In genomic region chr1:22238356-22239224, GRCh38 we compare ENCODE assay signal across 26 cellular contexts.
DNase-seq lines count a peak whose midpoint lies in the region; ATAC-seq, FAIRE-seq and TF ChIP-seq lines count a peak whose summit lies in the region.
"Had no signal": no experiment of that assay in that cellular context is flagged by ENCODE, and none has a peak within 500 bp of the region (broad histone marks: within the 10 kb centered on the region; RNA-seq: fewer than 3 reads in every experiment).

No MANE protein-coding gene starts in this region.

- TF ChIP-seq RAD21 in K562 (CRISPR knock-in tag; conservative IDR thresholded peaks at IDR 0.05 in 1 of 2, IDR thresholded peaks at IDR 0.05 in 1 of 2): no peak

- in situ Hi-C loops in K562 (cut with MboI): no loop called here

- POLR2A ChIA-PET in K562 (lab: Yijun Ruan, JAX): no interaction called here

- H3K9me1 ChIP-seq in K562 (ENCODE audit: control insufficient read depth, insufficient read depth, low read length): peaks cover 3% of the 10 kb centered on the region

- peaks cover 5% of the 10 kb centered on the region for H3K4me1 Mint-ChIP-seq in endodermal cell
- no peaks in the 10 kb centered on the region for H3K4me1 Mint-ChIP-seq in HFFc6 (ENCODE audit: low read depth)

- peaks cover 37% of the 10 kb centered on the region for H4K20me1 ChIP-seq in K562 (replicated peaks; ENCODE audit: control insufficient read depth, insufficient read depth, low read length)
- H4K20me1 ChIP-seq: BLaER1 treated with 17β-estradiol and CSF1 and Interleukin-3, amounts not matched to agents 10 nM and 100 nM had no signal

- no peak overlapping the region for H3K9ac ChIP-seq in K562 (ENCODE audit: insufficient read depth in 1 of 2, low read depth in 2 of 2, low read length in 2 of 2)
- no peak overlapping the region for H3K9ac ChIP-seq in endodermal cell (ENCODE audit: extremely low read depth, low read length, poor library complexity, severe bottlenecking)

- DNase-seq in K562 (ENCODE audit: extremely low read depth in 1 of 4, low spot score in 3 of 4) (no peak), endodermal cell (no peak), lower lobe of right lung (peak; percentile 30), small intestine (peak; percentile 75), HFFc6 (no peak)
- DNase-seq in activated CD4-positive, alpha-beta T cell treated with anti-CD3 and anti-CD28 coated beads for 48 hours: no peak
- DNase-seq: AML-193; CD4-positive, alpha-beta T cell; GOT3; HCEC 1CT; Kasumi-1; MV-4-11; NCI-H1436 treated with DMSO at 0.1 percent for 48 hours; NCI-H1930; NCI-H446; NCI-H524 treated with DMSO at 0.1 percent for 48 hours; NCI-H774; SJCRH30 had no signal

- H3K27me3 ChIP-seq in K562 (ENCODE audit: control insufficient read depth in 2 of 2, insufficient read depth in 2 of 2, low read length in 2 of 2) (peaks cover 46 to 78% of the 10 kb centered on the region in 2 experiments), endodermal cell (ENCODE audit: control insufficient read depth, insufficient read depth, low read length, poor library complexity, severe bottlenecking) (no peaks in the 10 kb centered on the region), lower lobe of right lung (ENCODE audit: low read depth) (peaks cover 9% of the 10 kb centered on the region), small intestine (ENCODE audit: control insufficient read depth in 2 of 2, insufficient read depth in 2 of 2, low read length in 2 of 2) (peaks cover 0 to 1% of the 10 kb centered on the region in 2 donors)

- H3K4me2 ChIP-seq in K562 (ENCODE audit: insufficient read depth, low read length): no peak overlapping the region
- H3K4me2 ChIP-seq: BLaER1 treated with 17β-estradiol and CSF1 and Interleukin-3, amounts not matched to agents 10 nM and 100 nM had no signal

- BruUV-seq in K562 (replicated peaks; lab: Mats Ljungman, UMichigan): no TSS peak

- intact Hi-C loops in K562 (cut with micrococcal nuclease) (no loop called here), lower lobe of right lung (cut with DNase I) (no loop called here)

- H3K4me3 Mint-ChIP-seq in endodermal cell (no peak overlapping the region), HFFc6 (no peak overlapping the region)
- H3K4me3 Mint-ChIP-seq: CD4-positive, alpha-beta T cell had no signal

- H3K9me3 ChIP-seq in K562 (replicated peaks; ENCODE audit: control insufficient read depth, insufficient read depth, low read depth, low read length): no peaks in the 10 kb centered on the region
- H3K9me3 ChIP-seq in endodermal cell (ENCODE audit: control insufficient read depth, low read length): no peaks in the 10 kb centered on the region
- no peaks in the 10 kb centered on the region for H3K9me3 ChIP-seq in lower lobe of right lung
- no peaks in the 10 kb centered on the region for H3K9me3 ChIP-seq in small intestine (ENCODE audit: control insufficient read depth, low read depth)
- H3K9me3 ChIP-seq: BLaER1 treated with 17β-estradiol and CSF1 and Interleukin-3, amounts not matched to agents 10 nM and 100 nM; SJCRH30 had no signal

- FAIRE-seq in K562 (lab: Jason Lieb, UNC) (no peak), small intestine (lab: Jason Lieb, UNC) (no peak)
- FAIRE-seq: A204.1, D721Med, HepG2, RCC 7860 had no signal

- H3K27ac ChIP-seq in K562 (ENCODE audit: extremely low read depth, low read depth, low read length): no peak overlapping the region
- H3K27ac ChIP-seq in endodermal cell (ENCODE audit: low read depth, low read length): no peak overlapping the region
- H3K27ac ChIP-seq in lower lobe of right lung: no peak overlapping the region
- H3K27ac ChIP-seq in small intestine (ENCODE audit: low read depth in 1 of 2, low read length in 1 of 2): no peak overlapping the region
- H3K27ac ChIP-seq: BLaER1 treated with 17β-estradiol and CSF1 and Interleukin-3, amounts not matched to agents 10 nM and 100 nM; SJCRH30 had no signal

- no peak overlapping the region for H3K4me3 ChIP-seq in K562
- H3K4me3 ChIP-seq in endodermal cell (ENCODE audit: low read length): no peak overlapping the region
- H3K4me3 ChIP-seq in lower lobe of right lung: no peak overlapping the region
- no peak overlapping the region for H3K4me3 ChIP-seq in small intestine (ENCODE audit: low read depth in 1 of 2, low read length in 2 of 2)
- H3K4me3 ChIP-seq: BLaER1 treated with 17β-estradiol and CSF1 and Interleukin-3, amounts not matched to agents 10 nM and 100 nM; SJCRH30 had no signal

- no peak for TF ChIP-seq CTCF in K562 (IDR thresholded peaks at IDR 0.05 in 2 of 3, conservative IDR thresholded peaks at IDR 0.05 in 1 of 3; ENCODE audit: insufficient read depth in 2 of 3, low read depth in 1 of 3, low read length in 3 of 3)
- TF ChIP-seq CTCF in endodermal cell (conservative IDR thresholded peaks at IDR 0.05): no peak
- no peak for TF ChIP-seq CTCF in lower lobe of right lung (IDR thresholded peaks at IDR 0.05)
- TF ChIP-seq CTCF in HFFc6 (IDR thresholded peaks at IDR 0.05): no peak

- peak overlapping the region; percentile 10 for H3K27ac Mint-ChIP-seq in endodermal cell
- H3K27ac Mint-ChIP-seq in HFFc6: no peak overlapping the region
- H3K27ac Mint-ChIP-seq: CD4-positive, alpha-beta T cell had no signal

- ATAC-seq in K562: no peak
- ATAC-seq in lower lobe of right lung: no peak
- ATAC-seq in GM19328 (IDR thresholded peaks at IDR 0.05; ENCODE audit: unreplicated experiment): no peak
- ATAC-seq in HG03571 (IDR thresholded peaks at IDR 0.05; ENCODE audit: unreplicated experiment): no peak
- ATAC-seq: HepG2, SK-N-SH treated with all-trans-retinoic acid at 6 μM for 48 hours had no signal

- no peaks in the 10 kb centered on the region for H3K27me3 Mint-ChIP-seq in endodermal cell (ENCODE audit: insufficient read depth)
- H3K27me3 Mint-ChIP-seq in HFFc6 (ENCODE audit: insufficient read depth): peaks cover 43% of the 10 kb centered on the region

- H3K9me3 Mint-ChIP-seq in endodermal cell (no peaks in the 10 kb centered on the region), HFFc6 (no peaks in the 10 kb centered on the region)
- H3K9me3 Mint-ChIP-seq: CD4-positive, alpha-beta T cell had no signal

- CTCF ChIA-PET in K562 (lab: Yijun Ruan, JAX; ENCODE audit: low intra/inter-chr PET ratio): no interaction called here

- no peaks in the 10 kb centered on the region for H3K36me3 ChIP-seq in K562 (ENCODE audit: control insufficient read depth, insufficient read depth, low read length)
- no peaks in the 10 kb centered on the region for H3K36me3 ChIP-seq in endodermal cell (ENCODE audit: control insufficient read depth, insufficient read depth, low read length)
- H3K36me3 ChIP-seq in lower lobe of right lung: no peaks in the 10 kb centered on the region
- H3K36me3 ChIP-seq in small intestine (ENCODE audit: control insufficient read depth in 2 of 2, insufficient read depth in 2 of 2, low read length in 2 of 2): no peaks in the 10 kb centered on the region
- H3K36me3 ChIP-seq: BLaER1 treated with 17β-estradiol and CSF1 and Interleukin-3, amounts not matched to agents 10 nM and 100 nM; SJCRH30 had no signal

- H3K4me1 ChIP-seq in K562 (replicated peaks in 1 of 2; ENCODE audit: control insufficient read depth in 2 of 2, insufficient read depth in 2 of 2, low read length in 2 of 2) (peaks cover 0 to 9% of the 10 kb centered on the region in 2 experiments; a peak in 2 of 5 replicates), endodermal cell (ENCODE audit: control insufficient read depth, insufficient read depth, low read length) (peaks cover 5% of the 10 kb centered on the region), lower lobe of right lung (peaks cover 15% of the 10 kb centered on the region), small intestine (ENCODE audit: control insufficient read depth in 2 of 2, insufficient read depth in 1 of 2, low read depth in 1 of 2, low read length in 1 of 2) (no peaks in the 10 kb centered on the region)

- no peak for TF ChIP-seq EP300 in K562 (IDR thresholded peaks at IDR 0.05; ENCODE audit: low read length)

- TF ChIP-seq POLR2A in K562 (conservative IDR thresholded peaks at IDR 0.05): no peak

- no peak overlapping the region for H2AFZ ChIP-seq in K562 (ENCODE audit: low read depth, low read length)

- H3K79me2 ChIP-seq in K562 (ENCODE audit: control insufficient read depth, insufficient read depth, low read length): no peaks in the 10 kb centered on the region

- H3K36me3 Mint-ChIP-seq in endodermal cell (ENCODE audit: low read depth): no peaks in the 10 kb centered on the region
- H3K36me3 Mint-ChIP-seq in HFFc6 (ENCODE audit: low read depth): no peaks in the 10 kb centered on the region

- WGBS in K562 (ENCODE audit: insufficient coverage, low coverage, missing lambda C conversion rate): 10% methylated on average over 26 of the region's 26 CpGs
- WGBS in endodermal cell (ENCODE audit: insufficient coverage in 1 of 2, insufficient read length in 1 of 2), 2 experiments: 93 to 95% methylated on average over 19 to 26 of the region's 26 CpGs
- WGBS in small intestine, 3 donors: 56 to 85% (median 71%) methylated on average over 26 of the region's 26 CpGs

TF ChIP-seq in K562, 482 proteins besides CTCF, POLR2A, EP300 and RAD21:
- TF ChIP-seq FOXA1 (IDR thresholded peaks at IDR 0.05; ENCODE audit: borderline replicate concordance) (no peak), MED1 (CRISPR knock-in tag; IDR thresholded peaks at IDR 0.05; ENCODE audit: borderline replicate concordance) (no peak), HMGXB4 (CRISPR knock-in tag; IDR thresholded peaks at IDR 0.05) (no peak), RBM25 (IDR thresholded peaks at IDR 0.05; ENCODE audit: low read depth, low read length, severe bottlenecking) (peak; percentile 73)
TF ChIP-seq in K562: peak in this region for 1.

Comparison
In these comparisons a context has a peak if more than half of its experiments do, and no peak if none do; other contexts are left out.
1. DNase-seq: peak in lower lobe of right lung (single experiment) and small intestine (single experiment); none in K562 (0 of 4), endodermal cell (single experiment), HFFc6 (single experiment) and activated CD4-positive, alpha-beta T cell treated with anti-CD3 and anti-CD28 coated beads for 48 hours (single experiment).